ENCODE assay signal across 26 cellular contexts in genomic region chr2:179812501-179812900, GRCh38. TPM values are rescaled to one million over a fixed set of nuclear protein-coding genes. Genes with fewer than 3 reads are reported as not detected.
"Had no signal": no experiment of that assay in that cellular context is flagged by ENCODE, and none has a peak within 500 bp of the region (broad histone marks: within the 10 kb centered on the region; RNA-seq: fewer than 3 reads in every experiment).

No MANE protein-coding gene starts in this region.

- H3K4me3 Mint-ChIP-seq: activated CD4-positive, alpha-beta T cell treated with anti-CD3 and anti-CD28 coated beads, Interleukin-2, amount 10 ng/mL, durations not matched to agents 24 days and 14 days; activated CD8-positive, alpha-beta memory T cell treated with anti-CD3 and anti-CD28 coated beads, Interleukin-2, amount 10 ng/mL, durations not matched to agents 7 days and 5 days; activated CD8-positive, alpha-beta T cell treated with anti-CD3 and anti-CD28 coated beads for 36 hours; activated naive CD8-positive, alpha-beta T cell treated with anti-CD3 and anti-CD28 coated beads, Interleukin-2, amount 50 U/mL, for 24 hours; dendritic cell treated with granulocyte-macrophage colony-stimulating factor and Interleukin-4, amounts not matched to agents 40 ng/mL and 50 ng/mL, for 4 days; naive thymus-derived CD4-positive, alpha-beta T cell; neural progenitor cell; stimulated activated effector memory CD8-positive, alpha-beta T cell treated with anti-CD3 and anti-CD28 coated beads, Interleukin-12 subunit alpha, Interleukin-12 subunit beta, amount 100 ng/mL, for 72 hours; stimulated activated naive CD8-positive, alpha-beta T cell treated with anti-CD3 and anti-CD28 coated beads, Interleukin-15, amount 100 ng/mL, for 72 hours had no signal

- H3K9me3 ChIP-seq: body of pancreas, esophagus muscularis mucosa had no signal

- H3K36me3 Mint-ChIP-seq: activated CD8-positive, alpha-beta memory T cell treated with anti-CD3 and anti-CD28 coated beads, Interleukin-2, amount 10 ng/mL, durations not matched to agents 7 days and 5 days; naive thymus-derived CD4-positive, alpha-beta T cell; neural progenitor cell; stimulated activated effector memory CD8-positive, alpha-beta T cell treated with anti-CD3 and anti-CD28 coated beads, Interleukin-12 subunit alpha, Interleukin-12 subunit beta, amount 100 ng/mL, for 72 hours had no signal

- H3K4me3 ChIP-seq: body of pancreas, esophagus muscularis mucosa, heart right ventricle, left ventricle myocardium inferior, neural progenitor cell, tibial nerve had no signal

- H3K4me1 Mint-ChIP-seq: activated CD4-positive, alpha-beta T cell treated with anti-CD3 and anti-CD28 coated beads, Interleukin-2, amount 10 ng/mL, durations not matched to agents 24 days and 14 days; activated CD8-positive, alpha-beta memory T cell treated with anti-CD3 and anti-CD28 coated beads, Interleukin-2, amount 10 ng/mL, durations not matched to agents 7 days and 5 days; activated naive CD8-positive, alpha-beta T cell treated with anti-CD3 and anti-CD28 coated beads, Interleukin-2, amount 50 U/mL, for 24 hours; stimulated activated effector memory CD8-positive, alpha-beta T cell treated with anti-CD3 and anti-CD28 coated beads, Interleukin-12 subunit alpha, Interleukin-12 subunit beta, amount 100 ng/mL, for 72 hours; stimulated activated naive CD8-positive, alpha-beta T cell treated with anti-CD3 and anti-CD28 coated beads, Interleukin-15, amount 100 ng/mL, for 72 hours had no signal

- DNase-seq: activated CD4-positive, alpha-beta T cell treated with anti-CD3 and anti-CD28 coated beads, Interleukin-2, amount 10 ng/mL, durations not matched to agents 24 days and 14 days; activated CD8-positive, alpha-beta memory T cell treated with anti-CD3 and anti-CD28 coated beads, Interleukin-2, amount 10 ng/mL, durations not matched to agents 7 days and 5 days; activated CD8-positive, alpha-beta T cell treated with anti-CD3 and anti-CD28 coated beads for 36 hours; activated gamma-delta T cell; activated naive CD4-positive, alpha-beta T cell treated with anti-CD3 and anti-CD28 coated beads, Interleukin-2, amount 50 U/mL, for 16 hours; activated naive CD8-positive, alpha-beta T cell treated with anti-CD3 and anti-CD28 coated beads, Interleukin-2, amount 50 U/mL, for 24 hours; activated T-cell treated with anti-CD3 and anti-CD28 coated beads for 4 hours; body of pancreas; caudate nucleus; effector CD4-positive, alpha-beta T cell; heart right ventricle; kidney glomerular epithelial cell; left ventricle myocardium inferior; naive thymus-derived CD4-positive, alpha-beta T cell; posterior cingulate gyrus; small intestine; stimulated activated CD4-positive, alpha-beta T cell treated with anti-CD3 and anti-CD28 coated beads, Interleukin-2, amount 100 ng/mL, for 24 hours; stimulated activated naive CD8-positive, alpha-beta T cell treated with anti-CD3 and anti-CD28 coated beads, Interleukin-15, amount 100 ng/mL, for 72 hours; T-helper 2 cell had no signal

- H3K4me2 ChIP-seq: neural progenitor cell had no signal

- H3K27me3 ChIP-seq: body of pancreas, esophagus muscularis mucosa, heart right ventricle, neural progenitor cell, tibial nerve had no signal

- ATAC-seq: activated CD8-positive, alpha-beta memory T cell treated with anti-CD3 and anti-CD28 coated beads, Interleukin-2, amount 10 ng/mL, durations not matched to agents 7 days and 5 days; activated CD8-positive, alpha-beta T cell treated with anti-CD3 and anti-CD28 coated beads for 36 hours; activated naive CD8-positive, alpha-beta T cell treated with anti-CD3 and anti-CD28 coated beads, Interleukin-2, amount 50 U/mL, for 24 hours; body of pancreas; heart right ventricle; naive thymus-derived CD4-positive, alpha-beta T cell; sciatic nerve; stimulated activated effector memory CD8-positive, alpha-beta T cell treated with anti-CD3 and anti-CD28 coated beads, Interleukin-12 subunit alpha, Interleukin-12 subunit beta, amount 100 ng/mL, for 72 hours; stimulated activated naive CD8-positive, alpha-beta T cell treated with anti-CD3 and anti-CD28 coated beads, Interleukin-15, amount 100 ng/mL, for 72 hours had no signal

- H2AFZ ChIP-seq: neural progenitor cell had no signal

- H3K27ac Mint-ChIP-seq: activated CD4-positive, alpha-beta T cell treated with anti-CD3 and anti-CD28 coated beads, Interleukin-2, amount 10 ng/mL, durations not matched to agents 24 days and 14 days; activated CD8-positive, alpha-beta memory T cell treated with anti-CD3 and anti-CD28 coated beads, Interleukin-2, amount 10 ng/mL, durations not matched to agents 7 days and 5 days; activated CD8-positive, alpha-beta T cell treated with anti-CD3 and anti-CD28 coated beads for 36 hours; activated naive CD8-positive, alpha-beta T cell treated with anti-CD3 and anti-CD28 coated beads, Interleukin-2, amount 50 U/mL, for 24 hours; dendritic cell treated with granulocyte-macrophage colony-stimulating factor and Interleukin-4, amounts not matched to agents 40 ng/mL and 50 ng/mL, for 4 days; naive thymus-derived CD4-positive, alpha-beta T cell; neural progenitor cell; stimulated activated effector memory CD8-positive, alpha-beta T cell treated with anti-CD3 and anti-CD28 coated beads, Interleukin-12 subunit alpha, Interleukin-12 subunit beta, amount 100 ng/mL, for 72 hours; stimulated activated naive CD8-positive, alpha-beta T cell treated with anti-CD3 and anti-CD28 coated beads, Interleukin-15, amount 100 ng/mL, for 72 hours had no signal

- H3K27ac ChIP-seq: body of pancreas, esophagus muscularis mucosa, heart right ventricle, left ventricle myocardium inferior, neural progenitor cell, tibial nerve had no signal

- H3K36me3 ChIP-seq: esophagus muscularis mucosa, heart right ventricle, left ventricle myocardium inferior, tibial nerve had no signal

- H3K27me3 Mint-ChIP-seq: activated CD4-positive, alpha-beta T cell treated with anti-CD3 and anti-CD28 coated beads, Interleukin-2, amount 10 ng/mL, durations not matched to agents 24 days and 14 days; activated CD8-positive, alpha-beta memory T cell treated with anti-CD3 and anti-CD28 coated beads, Interleukin-2, amount 10 ng/mL, durations not matched to agents 7 days and 5 days; activated CD8-positive, alpha-beta T cell treated with anti-CD3 and anti-CD28 coated beads for 36 hours; activated naive CD8-positive, alpha-beta T cell treated with anti-CD3 and anti-CD28 coated beads, Interleukin-2, amount 50 U/mL, for 24 hours; dendritic cell treated with granulocyte-macrophage colony-stimulating factor and Interleukin-4, amounts not matched to agents 40 ng/mL and 50 ng/mL, for 4 days; naive thymus-derived CD4-positive, alpha-beta T cell; stimulated activated naive CD8-positive, alpha-beta T cell treated with anti-CD3 and anti-CD28 coated beads, Interleukin-15, amount 100 ng/mL, for 72 hours had no signal

- H3K9ac ChIP-seq: neural progenitor cell had no signal

- H3K4me1 ChIP-seq: body of pancreas, heart right ventricle, left ventricle myocardium inferior, tibial nerve had no signal

- H3K9me3 Mint-ChIP-seq: activated CD4-positive, alpha-beta T cell treated with anti-CD3 and anti-CD28 coated beads, Interleukin-2, amount 10 ng/mL, durations not matched to agents 24 days and 14 days; activated naive CD8-positive, alpha-beta T cell treated with anti-CD3 and anti-CD28 coated beads, Interleukin-2, amount 50 U/mL, for 24 hours; dendritic cell treated with granulocyte-macrophage colony-stimulating factor and Interleukin-4, amounts not matched to agents 40 ng/mL and 50 ng/mL, for 4 days; neural progenitor cell; stimulated activated effector memory CD8-positive, alpha-beta T cell treated with anti-CD3 and anti-CD28 coated beads, Interleukin-12 subunit alpha, Interleukin-12 subunit beta, amount 100 ng/mL, for 72 hours; stimulated activated naive CD8-positive, alpha-beta T cell treated with anti-CD3 and anti-CD28 coated beads, Interleukin-15, amount 100 ng/mL, for 72 hours had no signal

RNA-seq across cellular contexts. Expression of gene ZNF385B, which starts 48.9 kb away (rescaled TPM):
- total RNA-seq: activated CD4-positive, alpha-beta T cell treated with anti-CD3 and anti-CD28 coated beads, Interleukin-2, amount 10 ng/mL, durations not matched to agents 24 days and 14 days; activated CD8-positive, alpha-beta memory T cell treated with anti-CD3 and anti-CD28 coated beads, Interleukin-2, amount 10 ng/mL, durations not matched to agents 7 days and 5 days; activated CD8-positive, alpha-beta T cell treated with anti-CD3 and anti-CD28 coated beads for 36 hours; lung microvascular endothelial cell; naive thymus-derived CD4-positive, alpha-beta T cell had no signal
- polyA plus RNA-seq: naive thymus-derived CD4-positive, alpha-beta T cell had no signal
